ENCODE assay signal across 14 cellular contexts in the genomic region with DNA sequence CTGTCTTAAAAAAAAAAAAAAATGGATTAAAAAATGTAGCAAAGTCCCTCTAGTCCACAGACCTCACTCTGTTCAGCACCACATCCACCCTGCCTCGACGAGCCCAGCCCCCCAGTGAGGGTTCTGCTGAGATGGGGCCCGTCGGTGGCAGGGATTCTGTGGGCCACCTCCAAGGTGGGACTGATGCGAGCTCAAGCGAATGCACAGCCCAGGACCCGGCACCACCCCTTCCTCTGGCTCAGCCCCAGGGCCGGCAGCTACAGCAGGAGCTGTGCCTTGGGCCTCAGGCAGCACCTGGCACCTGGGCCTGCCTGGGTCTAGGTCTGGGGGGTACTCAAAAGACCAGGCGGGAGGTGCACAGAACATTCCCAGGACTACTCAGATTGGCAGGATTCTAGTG.
"Had no signal": no experiment of that assay in that cellular context is flagged by ENCODE, and none has a peak within 500 bp of the region (broad histone marks: within the 10 kb centered on the region; RNA-seq: fewer than 3 reads in every experiment).

No MANE protein-coding gene starts in this region.

- H3K4me3 Mint-ChIP-seq: activated CD4-positive, alpha-beta memory T cell treated with anti-CD3 and anti-CD28 coated beads, Interleukin-2, amount 10 ng/mL, durations not matched to agents 7 days and 5 days; activated naive CD4-positive, alpha-beta T cell treated with anti-CD3 and anti-CD28 coated beads, Interleukin-2, amount 10 ng/mL, durations not matched to agents 7 days and 5 days had no signal

- H3K9me3 ChIP-seq: left lung, pancreas, tibial artery had no signal

- H3K27me3 ChIP-seq: dorsolateral prefrontal cortex, foreskin keratinocyte, left lung, pancreas, tibial artery had no signal

- H3K27ac Mint-ChIP-seq: activated CD4-positive, alpha-beta memory T cell treated with anti-CD3 and anti-CD28 coated beads, Interleukin-2, amount 10 ng/mL, durations not matched to agents 7 days and 5 days; activated naive CD4-positive, alpha-beta T cell treated with anti-CD3 and anti-CD28 coated beads, Interleukin-2, amount 10 ng/mL, durations not matched to agents 7 days and 5 days had no signal

- H3K27ac ChIP-seq: foreskin keratinocyte, left lung, pancreas, skin epidermis, tibial artery had no signal

- H3K4me1 Mint-ChIP-seq: activated CD4-positive, alpha-beta memory T cell treated with anti-CD3 and anti-CD28 coated beads, Interleukin-2, amount 10 ng/mL, durations not matched to agents 7 days and 5 days; activated naive CD4-positive, alpha-beta T cell treated with anti-CD3 and anti-CD28 coated beads, Interleukin-2, amount 10 ng/mL, durations not matched to agents 7 days and 5 days had no signal

- H3K9me3 Mint-ChIP-seq: activated CD4-positive, alpha-beta memory T cell treated with anti-CD3 and anti-CD28 coated beads, Interleukin-2, amount 10 ng/mL, durations not matched to agents 7 days and 5 days; activated naive CD4-positive, alpha-beta T cell treated with anti-CD3 and anti-CD28 coated beads, Interleukin-2, amount 10 ng/mL, durations not matched to agents 7 days and 5 days had no signal

- DNase-seq: activated CD4-positive, alpha-beta memory T cell treated with anti-CD3 and anti-CD28 coated beads, Interleukin-2, amount 10 ng/mL, durations not matched to agents 7 days and 5 days; activated CD4-positive, alpha-beta T cell treated with anti-CD3 and anti-CD28 coated beads for 1 hour; activated CD8-positive, alpha-beta memory T cell treated with anti-CD3 and anti-CD28 coated beads, Interleukin-2, amount 50 U/mL, for 48 hours; activated naive CD4-positive, alpha-beta T cell treated with anti-CD3 and anti-CD28 coated beads, Interleukin-2, amount 10 ng/mL, durations not matched to agents 7 days and 5 days; amygdala; dorsolateral prefrontal cortex; foreskin keratinocyte; head of caudate nucleus; mesenchymal stem cell; T-helper 2 cell; tibial artery had no signal

- H3K4me3 ChIP-seq: dorsolateral prefrontal cortex, left lung, pancreas, skin epidermis, tibial artery had no signal

- H3K4me1 ChIP-seq: foreskin keratinocyte, left lung, pancreas, tibial artery had no signal

- H3K27me3 Mint-ChIP-seq: activated CD4-positive, alpha-beta memory T cell treated with anti-CD3 and anti-CD28 coated beads, Interleukin-2, amount 10 ng/mL, durations not matched to agents 7 days and 5 days; activated naive CD4-positive, alpha-beta T cell treated with anti-CD3 and anti-CD28 coated beads, Interleukin-2, amount 10 ng/mL, durations not matched to agents 7 days and 5 days had no signal

- ATAC-seq: foreskin keratinocyte, left lung, pancreas had no signal
